ENCODE assay signal across 15 cellular contexts in the genomic region with DNA sequence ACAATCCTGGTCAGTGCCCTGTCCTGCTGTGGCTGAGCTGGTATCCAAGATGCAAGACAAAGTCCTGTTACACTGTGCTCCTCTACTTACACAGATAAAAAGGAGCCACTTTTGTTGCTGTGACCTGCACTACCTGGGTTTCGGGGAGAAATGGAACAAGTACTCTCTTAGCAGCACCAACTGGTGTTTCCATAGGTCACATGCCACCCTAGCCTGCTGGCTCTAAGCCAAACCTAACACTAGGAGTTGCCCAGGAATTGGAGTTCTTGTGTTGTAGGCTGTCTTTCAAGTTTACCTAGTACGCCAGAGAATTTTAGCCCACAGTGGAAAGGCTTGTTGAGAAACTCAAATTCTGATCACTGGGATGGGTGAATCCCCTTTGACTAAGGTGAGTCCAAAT.
DNase-seq lines count a peak whose midpoint lies in the region; ATAC-seq and TF ChIP-seq lines count a peak whose summit lies in the region.
"Had no signal": no experiment of that assay in that cellular context is flagged by ENCODE, and none has a peak within 500 bp of the region (broad histone marks: within the 10 kb centered on the region; RNA-seq: fewer than 3 reads in every experiment).

No MANE protein-coding gene starts in this region.

- ATAC-seq in HG03432 (IDR thresholded peaks at IDR 0.05; ENCODE audit: unreplicated experiment) (peak; percentile 13), esophagus mucosa (peak; percentile 47)

- no peak for TF ChIP-seq CTCF in GM13976 (IDR thresholded peaks at IDR 0.05; ENCODE audit: borderline replicate concordance, control extremely low read depth, extremely low read depth, insufficient read depth, missing control alignments)

- DNase-seq in NCI-H510A treated with DMSO at 0.1 percent for 48 hours (lab: John Stamatoyannopoulos, UW) (peak; percentile 14), NCI-H510A (lab: John Stamatoyannopoulos, UW) (no peak), GOT3 (lab: John Stamatoyannopoulos, UW) (no peak), KG1 (lab: John Stamatoyannopoulos, UW) (no peak), NCI-H2171 (lab: John Stamatoyannopoulos, UW) (no peak), GM13976 (ENCODE audit: low spot score) (no peak)
- DNase-seq: C1 segment of cervical spinal cord; COR-L47; DMS79; NCI-H1417; NCI-H1930; NCI-H526 treated with DMSO at 0.1 percent for 48 hours; NK-92 treated with Interleukin-12 subunit alpha and Interleukin-12 subunit beta, amount 100 ng/mL, for 24 hours had no signal

- in situ Hi-C loops in GM13976 (cut with MboI; ENCODE audit: low sequenced_read_pairs, unreplicated experiment): no loop called here
